In genomic region chr16:10883004-10883403, GRCh38 we compare ENCODE assay signal across 20 cellular contexts. TPM values are rescaled to one million over a fixed set of nuclear protein-coding genes. Genes with fewer than 3 reads are reported as not detected.
A peak's percentile ranks its signal among the peaks of the same experiment; 100 is the strongest.
DNase-seq lines count a peak whose midpoint lies in the region; ATAC-seq and TF ChIP-seq lines count a peak whose summit lies in the region.
"Had no signal": no experiment of that assay in that cellular context is flagged by ENCODE, and none has a peak within 500 bp of the region (broad histone marks: within the 10 kb centered on the region; RNA-seq: fewer than 3 reads in every experiment).

No MANE protein-coding gene starts in this region.

- H3K27me3 Mint-ChIP-seq in natural killer cell treated with Interleukin-12 subunit alpha and Interleukin-12 subunit beta and Interleukin-15 and Interleukin-18, amount 100 ng/mL, for 72 hours = no peaks in the 10 kb centered on the region
- no peaks in the 10 kb centered on the region for H3K27me3 Mint-ChIP-seq in natural killer cell (ENCODE audit: low read depth in 2 of 2)

- H3K27ac ChIP-seq in VCaP = peak overlapping the region; percentile 54
- H3K27ac ChIP-seq: epithelial cell of prostate, sigmoid colon, transverse colon had no signal

- intact Hi-C loops in natural killer cell (cut with micrococcal nuclease) = no loop called here

- no peaks in the 10 kb centered on the region for H3K36me3 Mint-ChIP-seq in natural killer cell treated with Interleukin-12 subunit alpha and Interleukin-12 subunit beta and Interleukin-15 and Interleukin-18, amount 100 ng/mL, for 72 hours
- no peaks in the 10 kb centered on the region for H3K36me3 Mint-ChIP-seq in natural killer cell

- H3K27ac Mint-ChIP-seq in natural killer cell treated with Interleukin-12 subunit alpha and Interleukin-12 subunit beta and Interleukin-15 and Interleukin-18, amount 100 ng/mL, for 72 hours = no peak overlapping the region
- no peak overlapping the region for H3K27ac Mint-ChIP-seq in natural killer cell
- H3K27ac Mint-ChIP-seq: activated naive CD4-positive, alpha-beta T cell treated with anti-CD3 and anti-CD28 coated beads for 36 hours had no signal

- peaks cover 36 to 64% of the 10 kb centered on the region in 2 donors for H3K4me1 Mint-ChIP-seq in natural killer cell treated with Interleukin-12 subunit alpha and Interleukin-12 subunit beta and Interleukin-15 and Interleukin-18, amount 100 ng/mL, for 72 hours (ENCODE audit: low read depth in 2 of 2)
- peaks cover 36 to 54% of the 10 kb centered on the region in 2 donors for H3K4me1 Mint-ChIP-seq in natural killer cell
- H3K4me1 Mint-ChIP-seq: neural crest cell had no signal

- H3K4me3 Mint-ChIP-seq in natural killer cell treated with Interleukin-12 subunit alpha and Interleukin-12 subunit beta and Interleukin-15 and Interleukin-18, amount 100 ng/mL, for 72 hours = no peak overlapping the region
- H3K4me3 Mint-ChIP-seq in natural killer cell = no peak overlapping the region
- H3K4me3 Mint-ChIP-seq: activated naive CD4-positive, alpha-beta T cell treated with anti-CD3 and anti-CD28 coated beads for 36 hours; neural crest cell had no signal

- no peak for ATAC-seq in natural killer cell treated with Interleukin-12 subunit alpha and Interleukin-12 subunit beta and Interleukin-15 and Interleukin-18, amount 100 ng/mL, for 72 hours
- ATAC-seq in natural killer cell (no peak), GM18511 (IDR thresholded peaks at IDR 0.05; ENCODE audit: unreplicated experiment) (no peak), HG02759 (IDR thresholded peaks at IDR 0.05; ENCODE audit: unreplicated experiment) (no peak)
- ATAC-seq: heart left ventricle, left cardiac atrium, SK-N-SH treated with all-trans-retinoic acid at 6 μM for 48 hours had no signal

- H3K9me3 Mint-ChIP-seq in natural killer cell treated with Interleukin-12 subunit alpha and Interleukin-12 subunit beta and Interleukin-15 and Interleukin-18, amount 100 ng/mL, for 72 hours = no peaks in the 10 kb centered on the region
- H3K9me3 Mint-ChIP-seq in natural killer cell = no peaks in the 10 kb centered on the region
- H3K9me3 Mint-ChIP-seq: activated naive CD4-positive, alpha-beta T cell treated with anti-CD3 and anti-CD28 coated beads for 36 hours; neural crest cell had no signal

- DNase-seq in natural killer cell treated with Interleukin-12 subunit alpha and Interleukin-12 subunit beta and Interleukin-15 and Interleukin-18, amount 100 ng/mL, for 72 hours (ENCODE audit: low spot score) = peak; percentile 34
- DNase-seq in natural killer cell (no peak), mesenteric fat pad (ENCODE audit: low spot score) (peak; percentile 77), ureter (ENCODE audit: low spot score) (peak; percentile 62), NCI-H1694 treated with DMSO at 0.1 percent for 48 hours (lab: John Stamatoyannopoulos, UW) (no peak)
- DNase-seq: activated CD4-positive, CD25-positive, alpha-beta regulatory T cell; activated CD8-positive, alpha-beta memory T cell treated with anti-CD3 and anti-CD28 coated beads, Interleukin-2, amount 50 U/mL, for 4 hours; activated naive CD4-positive, alpha-beta T cell treated with anti-CD3 and anti-CD28 coated beads for 36 hours; heart left ventricle; left cardiac atrium; MV-4-11; sigmoid colon; stimulated activated CD4-positive, alpha-beta T cell treated with anti-CD3 and anti-CD28 coated beads, Interleukin-4, amount 100 ng/mL, for 1 hour; transverse colon had no signal

- no peak for TF ChIP-seq CTCF in natural killer cell (IDR thresholded peaks at IDR 0.05)
- TF ChIP-seq CTCF in VCaP (conservative IDR thresholded peaks at IDR 0.05) = no peak

RNA-seq across cellular contexts. Expression of gene CIITA, which starts 6.0 kb away (rescaled TPM):
- 100 to 1,000 TPM in 1 of 2 donors, 10 to 100 TPM in 1; 13.3 to 104 TPM for total RNA-seq in natural killer cell treated with Interleukin-12 subunit alpha and Interleukin-12 subunit beta and Interleukin-15 and Interleukin-18, amount 100 ng/mL, for 72 hours
- total RNA-seq in natural killer cell (10 to 100 TPM; 11.5 to 17.7 (median 14.4) TPM), mesenteric fat pad (10.0 TPM), ureter (32.0 TPM)
- total RNA-seq: neural crest cell had no signal

RNA-seq across cellular contexts. Expression of gene DEXI, which starts 59.3 kb away (rescaled TPM):
- 10 to 100 TPM; 20.7 to 36.3 TPM for total RNA-seq in natural killer cell treated with Interleukin-12 subunit alpha and Interleukin-12 subunit beta and Interleukin-15 and Interleukin-18, amount 100 ng/mL, for 72 hours
- total RNA-seq in natural killer cell = 10 to 100 TPM in 2 of 3 donors, 1 to 10 TPM in 1; 8.7 to 15.2 (median 14.4) TPM
- 41.6 TPM for total RNA-seq in mesenteric fat pad
- total RNA-seq in ureter = 33.9 TPM

Comparison
In these comparisons a context has a peak if more than half of its experiments do, and no peak if none do; other contexts are left out.
1. DNase-seq: peak in natural killer cell treated with Interleukin-12 subunit alpha and Interleukin-12 subunit beta and Interleukin-15 and Interleukin-18, amount 100 ng/mL, for 72 hours (single experiment), mesenteric fat pad (single experiment) and ureter (single experiment); none in natural killer cell (single experiment) and NCI-H1694 treated with DMSO at 0.1 percent for 48 hours (single experiment).